8 cellular contexts compared by ENCODE assay signal in genomic region chr17:7844292-7845154, GRCh38. TPM values are rescaled to one million over a fixed set of nuclear protein-coding genes. Genes with fewer than 3 reads are reported as not detected.
DNase-seq lines count a peak whose midpoint lies in the region; ATAC-seq and TF ChIP-seq lines count a peak whose summit lies in the region.

No MANE protein-coding gene starts in this region.

- H3K27me3 ChIP-seq in BLaER1 (no peaks in the 10 kb centered on the region), dorsolateral prefrontal cortex (no peaks in the 10 kb centered on the region), liver (ENCODE audit: control insufficient read depth in 4 of 4, insufficient read depth in 4 of 4, low read length in 3 of 4) (no peaks in the 10 kb centered on the region)

- peaks cover 56% of the 10 kb centered on the region for H3K36me3 ChIP-seq in BLaER1
- H3K36me3 ChIP-seq in liver (ENCODE audit: control insufficient read depth in 4 of 4, insufficient read depth in 3 of 4, low read depth in 1 of 4, low read length in 3 of 4) = peaks cover 7 to 23% (median 10%) of the 10 kb centered on the region in 4 donors

- H3K9ac ChIP-seq in BLaER1 = peak overlapping the region; percentile 91
- H3K9ac ChIP-seq in liver (ENCODE audit: low read depth in 1 of 2, low read length in 2 of 2) = peak overlapping the region; percentile 96

- H3K4me3 ChIP-seq in BLaER1 = peak overlapping the region; percentile 78
- peak overlapping the region; percentile 65 to 94 (median 85) for H3K4me3 ChIP-seq in dorsolateral prefrontal cortex
- peak overlapping the region; percentile 66 to 97 (median 90) for H3K4me3 ChIP-seq in liver (ENCODE audit: low read depth in 1 of 3, low read length in 3 of 3)

- TF ChIP-seq CTCF in dorsolateral prefrontal cortex (IDR thresholded peaks at IDR 0.05 in 54 of 56, conservative IDR thresholded peaks at IDR 0.05 in 2 of 56; ENCODE audit: low read depth in 1 of 56, partially characterized antibody in 56 of 56) (peak in 16 of 56 donors; percentile 7 to 52 (median 20)), liver (IDR thresholded peaks at IDR 0.05; ENCODE audit: low read depth, low read length, missing input control) (no peak)

- H3K4me1 ChIP-seq in BLaER1 (peaks cover 29% of the 10 kb centered on the region), liver (ENCODE audit: control insufficient read depth in 4 of 4, insufficient read depth in 4 of 4, low read length in 3 of 4) (peaks cover 0 to 37% (median 21%) of the 10 kb centered on the region in 4 donors)

- H3K9me3 ChIP-seq in BLaER1 = no peaks in the 10 kb centered on the region
- no peaks in the 10 kb centered on the region for H3K9me3 ChIP-seq in liver (ENCODE audit: control insufficient read depth in 4 of 4, low read length in 3 of 4)

- peak; percentile 57 for TF ChIP-seq POLR2A in GM19193 (IDR thresholded peaks at IDR 0.05; ENCODE audit: extremely low read depth, insufficient read depth, insufficient read length)

- peak in 1 of 2 donors; percentile 44 for TF ChIP-seq RAD21 in liver (IDR thresholded peaks at IDR 0.05)

- peak overlapping the region; percentile 99 for H3K4me2 ChIP-seq in BLaER1

- peaks cover 87% of the 10 kb centered on the region for H4K20me1 ChIP-seq in BLaER1

- WGBS in liver = under 1% methylated on average over 71 of the region's 71 CpGs

- intact Hi-C loops in dorsolateral prefrontal cortex (cut with DNase I) = loop anchor here in 1 of 2 donors (10.0 kb wide), 1 partner anchor 310 kb away; the partner anchor contains the start of gene PER1

- peak overlapping the region; percentile 94 for H3K27ac ChIP-seq in BLaER1
- peak overlapping the region; percentile 44 to 100 (median 98) for H3K27ac ChIP-seq in dorsolateral prefrontal cortex
- peak overlapping the region; percentile 99 to 100 for H3K27ac ChIP-seq in liver (ENCODE audit: low read depth in 1 of 2, low read length in 2 of 2)

- DNase-seq in NCI-H748 treated with DMSO at 0.1 percent for 48 hours (lab: John Stamatoyannopoulos, UW) (peak; percentile 95), dorsolateral prefrontal cortex (peak; percentile 85 to 95 (median 94))
- DNase-seq in activated CD4-positive, alpha-beta T cell treated with anti-CD3 and anti-CD28 coated beads, Interleukin-2, amount 50 U/mL, for 48 hours = peak; percentile 84 to 88
- peak; percentile 76 to 79 for DNase-seq in stimulated activated CD4-positive, alpha-beta T cell treated with anti-CD3 and anti-CD28 coated beads, Interleukin-4, amount 100 ng/mL, for 4 hours

- ATAC-seq in HG03432 (IDR thresholded peaks at IDR 0.05; ENCODE audit: unreplicated experiment) = peak; percentile 39

TF ChIP-seq in liver, 16 proteins besides CTCF, POLR2A, EP300 and RAD21:
- TF ChIP-seq RXRA (IDR thresholded peaks at IDR 0.05) = peak; percentile 61 to 65
- peak; percentile 64 for TF ChIP-seq YY1 (IDR thresholded peaks at IDR 0.05)
- peak; percentile 89 for TF ChIP-seq SP1 (IDR thresholded peaks at IDR 0.05)
- peak in 1 of 2 donors; percentile 16 for TF ChIP-seq GABPA (IDR thresholded peaks at IDR 0.05 in 1 of 2, conservative IDR thresholded peaks at IDR 0.05 in 1 of 2)
- TF ChIP-seq FOXA2 (IDR thresholded peaks at IDR 0.05) = no peak
- TF ChIP-seq EGR1 (IDR thresholded peaks at IDR 0.05; ENCODE audit: low read depth in 2 of 2) = peak in 1 of 2 donors; percentile 18
- TF ChIP-seq JUND (IDR thresholded peaks at IDR 0.05) = no peak
- TF ChIP-seq TAF1 (conservative IDR thresholded peaks at IDR 0.05) = no peak

RNA-seq across cellular contexts. Expression of gene TMEM88, which starts 10.3 kb away (rescaled TPM):
- total RNA-seq in dorsolateral prefrontal cortex = 10 to 100 TPM in 1 of 120 experiments, 1 to 10 TPM in 114, under 1 TPM in 4, not detected in 1; 0.69 to 10.3 (median 3.2) TPM
- total RNA-seq in liver = 1 to 10 TPM in 1 of 2 donors, under 1 TPM in 1; 0.65 to 4.0 TPM
- polyA plus RNA-seq in liver = 1 to 10 TPM; 3.3 to 4.6 TPM

RNA-seq across cellular contexts. Expression of gene KDM6B, which starts 10.5 kb away (rescaled TPM):
- total RNA-seq in dorsolateral prefrontal cortex (10 to 100 TPM; 12.7 to 38.8 (median 21.8) TPM), liver (10 to 100 TPM in 1 of 2 donors, 1 to 10 TPM in 1; 3.5 to 11.5 TPM)
- 1 to 10 TPM; 2.5 to 3.2 TPM for polyA plus RNA-seq in liver

RNA-seq across cellular contexts. Expression of gene NAA38, which starts 12.8 kb away (rescaled TPM):
- 100 to 1,000 TPM in 18 of 120 experiments, 10 to 100 TPM in 102; 46.8 to 127 (median 87.8) TPM for total RNA-seq in dorsolateral prefrontal cortex
- 10 to 100 TPM; 24.3 to 72.0 TPM for total RNA-seq in liver
- 100 to 1,000 TPM in 1 of 2 donors, 10 to 100 TPM in 1; 41.6 to 118 TPM for polyA plus RNA-seq in liver

RNA-seq across cellular contexts. Expression of gene CYB5D1, which starts 13.3 kb away (rescaled TPM):
- 10 to 100 TPM; 14.7 to 35.0 (median 23.8) TPM for total RNA-seq in dorsolateral prefrontal cortex
- 10 to 100 TPM in 1 of 2 donors, 1 to 10 TPM in 1; 4.4 to 12.0 TPM for total RNA-seq in liver
- polyA plus RNA-seq in liver = 1 to 10 TPM; 2.5 to 8.8 TPM

RNA-seq across cellular contexts. Expression of gene CHD3, which starts 44.1 kb away (rescaled TPM):
- total RNA-seq in dorsolateral prefrontal cortex (100 to 1,000 TPM in 92 of 120 experiments, 10 to 100 TPM in 28; 45.9 to 168 (median 112) TPM), liver (10 to 100 TPM; 11.0 to 14.4 TPM)
- 1 to 10 TPM; 1.9 to 3.4 TPM for polyA plus RNA-seq in liver

Comparison
In these comparisons a context has a peak if more than half of its experiments do, and no peak if none do; other contexts are left out.
1. Peak in every context shown above with its lines: DNase-seq, ATAC-seq, H3K4me3 ChIP-seq and H3K27ac ChIP-seq.